ENCODE assay signal across 9 cellular contexts in the genomic region with DNA sequence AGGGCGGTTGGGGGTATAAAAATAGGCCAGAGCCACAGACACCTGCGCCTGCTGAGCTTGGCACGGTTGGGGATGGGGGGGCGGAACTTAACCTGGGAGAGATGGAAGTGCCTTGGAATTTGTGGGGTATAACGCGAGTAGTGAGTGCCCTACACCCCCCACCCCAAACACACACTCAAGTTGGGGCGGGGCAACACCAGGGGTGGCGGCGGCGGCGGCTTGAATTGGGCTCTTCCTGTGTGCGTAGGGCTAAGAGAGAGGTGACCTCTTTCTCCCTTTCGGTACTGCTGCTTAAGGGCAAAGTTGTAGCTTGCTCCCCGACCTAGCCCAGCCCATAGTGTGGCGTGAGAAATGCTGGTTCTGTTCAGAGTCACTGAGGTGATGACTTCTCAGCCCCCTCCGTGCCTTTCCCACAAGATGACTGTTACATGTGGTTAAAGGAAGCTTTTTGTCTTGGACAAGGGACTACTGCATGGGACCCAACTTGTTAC. TPM values are rescaled to one million over a fixed set of nuclear protein-coding genes. Genes with fewer than 3 reads are reported as not detected.
DNase-seq lines count a peak whose midpoint lies in the region; ATAC-seq, FAIRE-seq and TF ChIP-seq lines count a peak whose summit lies in the region.
"Had no signal": no experiment of that assay in that cellular context is flagged by ENCODE, and none has a peak within 500 bp of the region (broad histone marks: within the 10 kb centered on the region; RNA-seq: fewer than 3 reads in every experiment).

No MANE protein-coding gene starts in this region.

- H3K27ac ChIP-seq in Karpas-422 (ENCODE audit: low read length) (0 out of 2 replicates have a peak overlapping the region, but pooled peaks have one; percentile 53), epithelial cell of prostate (peak overlapping the region; percentile 74), transverse colon (peak overlapping the region; percentile 85 to 91 (median 90))

- H3K27ac Mint-ChIP-seq in activated CD8-positive, alpha-beta T cell treated with anti-CD3 and anti-CD28 coated beads for 36 hours, result peak overlapping the region; percentile 96
- H3K27ac Mint-ChIP-seq in nephron progenitor cell, result peak overlapping the region; percentile 99

- peaks cover 53% of the 10 kb centered on the region for H3K79me2 ChIP-seq in Karpas-422 (ENCODE audit: low read length)

- H3K9me3 ChIP-seq in Karpas-422 (ENCODE audit: low read length) (no peaks in the 10 kb centered on the region), transverse colon (no peaks in the 10 kb centered on the region)

- H3K4me1 Mint-ChIP-seq in activated CD8-positive, alpha-beta T cell treated with anti-CD3 and anti-CD28 coated beads for 36 hours (ENCODE audit: low read depth), result peaks cover 36% of the 10 kb centered on the region
- H3K4me1 Mint-ChIP-seq in nephron progenitor cell, result peaks cover 59% of the 10 kb centered on the region

- H3K36me3 Mint-ChIP-seq in activated CD8-positive, alpha-beta T cell treated with anti-CD3 and anti-CD28 coated beads for 36 hours (ENCODE audit: low read depth), result peaks cover 20% of the 10 kb centered on the region
- H3K36me3 Mint-ChIP-seq in nephron progenitor cell (ENCODE audit: low read depth), result peaks cover 18% of the 10 kb centered on the region

- H3K27me3 ChIP-seq in Karpas-422 (ENCODE audit: low read length), result no peaks in the 10 kb centered on the region
- H3K27me3 ChIP-seq in transverse colon, result no peaks in the 10 kb centered on the region

- POLR2A ChIA-PET in activated CD8-positive, alpha-beta T cell treated with anti-CD3 and anti-CD28 coated beads for 36 hours (lab: Charles Lee), result interaction anchor here (0.6 to 1.4 kb wide), 17 partner anchors 12 to 211 kb away, joined by 3 to 7 read pairs (median 4); no protein-coding TSS in a partner anchor

- intact Hi-C loops in activated CD8-positive, alpha-beta T cell treated with anti-CD3 and anti-CD28 coated beads for 36 hours (cut with micrococcal nuclease), result loop anchor here (5.0 to 10.0 kb wide), 3 partner anchors 37 to 461 kb away; a partner anchor contains a TSS
- intact Hi-C loops in transverse colon (cut with DNase I; ENCODE audit: low total_unique reads), result no loop called here

- peak overlapping the region; percentile 40; the same call in 1 of the 2 replicates for H2AFZ ChIP-seq in Karpas-422 (ENCODE audit: low read length)

- 0 to 30% methylated on average over 2 to 16 of the region's 16 CpGs for WGBS in transverse colon (ENCODE audit: low coverage in 1 of 2), 2 donors

- H3K4me1 ChIP-seq in Karpas-422 (ENCODE audit: low read length), result peaks cover 25% of the 10 kb centered on the region
- peaks cover 0 to 10% (median 0%) of the 10 kb centered on the region in 4 donors for H3K4me1 ChIP-seq in transverse colon

- peak overlapping the region; percentile 68 for H3K4me2 ChIP-seq in Karpas-422 (ENCODE audit: low read depth, low read length, poor library complexity, severe bottlenecking)

- no peak for TF ChIP-seq CTCF in activated CD8-positive, alpha-beta T cell treated with anti-CD3 and anti-CD28 coated beads for 36 hours (IDR thresholded peaks at IDR 0.05)
- TF ChIP-seq CTCF in nephron progenitor cell (IDR thresholded peaks at IDR 0.05) (no peak), transverse colon (IDR thresholded peaks at IDR 0.05) (peak in 1 of 5 experiments; percentile 1)

- no peaks in the 10 kb centered on the region for H3K9me3 Mint-ChIP-seq in activated CD8-positive, alpha-beta T cell treated with anti-CD3 and anti-CD28 coated beads for 36 hours
- no peaks in the 10 kb centered on the region for H3K9me3 Mint-ChIP-seq in nephron progenitor cell

- CTCF ChIA-PET in activated CD8-positive, alpha-beta T cell treated with anti-CD3 and anti-CD28 coated beads for 36 hours (lab: Charles Lee), result interaction anchor here (0.9 to 2.4 kb wide), 3 partner anchors 169 to 196 kb away, joined by 3 to 7 read pairs (median 4); no protein-coding TSS in a partner anchor

- ATAC-seq in GM21737 (IDR thresholded peaks at IDR 0.05; ENCODE audit: unreplicated experiment), result peak; percentile 52
- ATAC-seq in activated CD8-positive, alpha-beta T cell treated with anti-CD3 and anti-CD28 coated beads for 36 hours, result peak; percentile 76

- no peaks in the 10 kb centered on the region for H3K9me2 ChIP-seq in Karpas-422 (replicated peaks; ENCODE audit: insufficient read depth, low read length)

- FAIRE-seq in HTR-8/SVneo (lab: Jason Lieb, UNC), result no peak
- FAIRE-seq: TTC549 had no signal

- H3K4me3 ChIP-seq in Karpas-422 (ENCODE audit: low read length) (peak overlapping the region; percentile 78), transverse colon (peak overlapping the region; percentile 57 to 67 (median 61))

- H3K4me3 Mint-ChIP-seq in activated CD8-positive, alpha-beta T cell treated with anti-CD3 and anti-CD28 coated beads for 36 hours, result peak overlapping the region; percentile 93
- peak overlapping the region; percentile 97 for H3K4me3 Mint-ChIP-seq in nephron progenitor cell

- H3K27me3 Mint-ChIP-seq in activated CD8-positive, alpha-beta T cell treated with anti-CD3 and anti-CD28 coated beads for 36 hours, result no peaks in the 10 kb centered on the region
- peaks cover 3% of the 10 kb centered on the region for H3K27me3 Mint-ChIP-seq in nephron progenitor cell (ENCODE audit: low read depth, poor library complexity)

- in situ Hi-C loops in transverse colon (cut with MboI; ENCODE audit: low pct_ligation_motif_present in 1 of 4, low pct_unique_long_range_greater_than_20kb in 1 of 4, low sequenced_read_pairs in 3 of 4), result no loop called here

- TF ChIP-seq POLR2A in transverse colon (IDR thresholded peaks at IDR 0.05), result no peak

- no peak for TF ChIP-seq EP300 in transverse colon (IDR thresholded peaks at IDR 0.05; ENCODE audit: low read depth)

- H3K36me3 ChIP-seq in Karpas-422 (ENCODE audit: insufficient read depth, low read length) (0 out of 2 replicates have a peak, but pooled peaks cover 3% of the 10 kb centered on the region), transverse colon (no peaks in the 10 kb centered on the region)

- DNase-seq in GDM1 (lab: John Stamatoyannopoulos, UW) (peak; percentile 19), Karpas-422 (peak; percentile 65), epithelial cell of prostate (ENCODE audit: low read depth, low spot score) (no peak), nephron progenitor cell (peak; percentile 54), transverse colon (no peak), HTR-8/SVneo (ENCODE audit: insufficient read length, low spot score) (no peak)
- peak; percentile 79 for DNase-seq in activated CD8-positive, alpha-beta T cell treated with anti-CD3 and anti-CD28 coated beads for 36 hours

- H4K20me1 ChIP-seq in Karpas-422 (ENCODE audit: insufficient read depth, low read depth, low read length), result no peaks in the 10 kb centered on the region

- peak overlapping the region; percentile 82 for H3K9ac ChIP-seq in Karpas-422 (ENCODE audit: low read length)

RNA-seq across cellular contexts. Expression of a gene that starts 0.8 kb away (rescaled TPM):
- 34.3 and 49.5 TPM in 2 replicates for total RNA-seq in Karpas-422 (2014; rRNA removed; shearing (Covaris generic); ENCODE audit: low replicate concordance)
- 10 to 100 TPM; 75.4 to 79.9 TPM for total RNA-seq in activated CD8-positive, alpha-beta T cell treated with anti-CD3 and anti-CD28 coated beads for 36 hours
- 10 to 100 TPM in 3 of 4 donors, 1 to 10 TPM in 1; 7.1 to 21.9 (median 18.6) TPM for total RNA-seq in transverse colon

Comparison
In these comparisons a context has a peak if more than half of its experiments do, and no peak if none do; other contexts are left out.
1. DNase-seq: peak in GDM1 (single experiment), Karpas-422 (single experiment), activated CD8-positive, alpha-beta T cell treated with anti-CD3 and anti-CD28 coated beads for 36 hours (single experiment) and nephron progenitor cell (single experiment); none in epithelial cell of prostate (single experiment), transverse colon (single experiment) and HTR-8/SVneo (single experiment).
2. Peak in every context shown above with its lines, with median percentiles within 50 percentile points of each other: H3K27ac ChIP-seq.